In the genomic region with DNA sequence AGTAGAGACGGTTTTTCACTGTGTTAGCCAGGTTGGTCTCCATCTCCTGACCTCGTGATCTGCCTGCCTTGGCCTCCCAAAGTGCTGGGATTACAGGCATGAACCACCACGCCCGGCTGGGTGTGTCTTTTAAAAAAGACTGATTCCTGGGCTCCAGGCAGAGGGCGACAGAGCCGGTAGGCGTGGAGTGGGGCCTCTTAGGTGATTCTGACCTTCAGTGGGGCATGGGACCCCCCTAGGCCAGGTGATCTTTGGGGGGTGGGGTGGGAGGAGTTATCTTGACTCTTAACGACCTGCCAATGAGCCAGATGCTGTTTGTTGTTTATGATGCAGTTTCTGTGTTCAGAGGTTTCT, we compare ENCODE assay signal across 9 cellular contexts. TPM values are rescaled to one million over a fixed set of nuclear protein-coding genes. Genes with fewer than 3 reads are reported as not detected.
DNase-seq lines count a peak whose midpoint lies in the region; ATAC-seq and TF ChIP-seq lines count a peak whose summit lies in the region.
"Had no signal": no experiment of that assay in that cellular context is flagged by ENCODE, and none has a peak within 500 bp of the region (broad histone marks: within the 10 kb centered on the region; RNA-seq: fewer than 3 reads in every experiment).

No MANE protein-coding gene starts in this region.

- H3K27me3 ChIP-seq in breast epithelium = no peaks in the 10 kb centered on the region
- no peaks in the 10 kb centered on the region for H3K27me3 ChIP-seq in muscle layer of colon (ENCODE audit: control insufficient read depth in 1 of 2, insufficient read depth in 2 of 2, low read length in 2 of 2)

- H3K36me3 ChIP-seq in breast epithelium (no peaks in the 10 kb centered on the region), muscle layer of colon (ENCODE audit: insufficient read depth, low read length) (no peaks in the 10 kb centered on the region)

- H3K9me3 ChIP-seq in breast epithelium (no peaks in the 10 kb centered on the region), muscle layer of colon (ENCODE audit: low read length) (no peaks in the 10 kb centered on the region)

- H3K9ac ChIP-seq in muscle layer of colon (ENCODE audit: low read length) = no peak overlapping the region

- peak overlapping the region; percentile 99 for H3K27ac Mint-ChIP-seq in activated naive CD4-positive, alpha-beta T cell treated with anti-CD3 and anti-CD28 coated beads, Interleukin-2, amount 50 U/mL, for 24 hours

- H3K27ac ChIP-seq in breast epithelium (peak overlapping the region; percentile 87 to 89), muscle layer of colon (ENCODE audit: low read depth, low read length) (peak overlapping the region; percentile 61)

- H3K4me3 ChIP-seq in breast epithelium (no peak overlapping the region), muscle layer of colon (ENCODE audit: low read depth in 1 of 2, low read length in 2 of 2) (no peak overlapping the region)

- no peak for ATAC-seq in GM21423 (IDR thresholded peaks at IDR 0.05; ENCODE audit: unreplicated experiment)

- intact Hi-C loops in breast epithelium (cut with DNase I; ENCODE audit: low total_unique reads) = no loop called here

- H3K4me1 ChIP-seq in breast epithelium (peaks cover 9 to 16% of the 10 kb centered on the region in 2 donors), muscle layer of colon (ENCODE audit: insufficient read depth, low read length) (peaks cover 41% of the 10 kb centered on the region)

- no peak for TF ChIP-seq POLR2A in breast epithelium (IDR thresholded peaks at IDR 0.05)

- no peaks in the 10 kb centered on the region for H3K9me3 Mint-ChIP-seq in activated naive CD4-positive, alpha-beta T cell treated with anti-CD3 and anti-CD28 coated beads, Interleukin-2, amount 50 U/mL, for 24 hours

- H3K4me1 Mint-ChIP-seq in activated naive CD4-positive, alpha-beta T cell treated with anti-CD3 and anti-CD28 coated beads, Interleukin-2, amount 50 U/mL, for 24 hours = peaks cover 95% of the 10 kb centered on the region

- TF ChIP-seq CTCF in breast epithelium (IDR thresholded peaks at IDR 0.05) = no peak

- no peaks in the 10 kb centered on the region for H3K27me3 Mint-ChIP-seq in activated naive CD4-positive, alpha-beta T cell treated with anti-CD3 and anti-CD28 coated beads, Interleukin-2, amount 50 U/mL, for 24 hours

- H3K36me3 Mint-ChIP-seq in activated naive CD4-positive, alpha-beta T cell treated with anti-CD3 and anti-CD28 coated beads, Interleukin-2, amount 50 U/mL, for 24 hours = peaks cover 11% of the 10 kb centered on the region

- no peak for DNase-seq in activated naive CD4-positive, alpha-beta T cell treated with anti-CD3 and anti-CD28 coated beads, Interleukin-2, amount 50 U/mL, for 16 hours
- DNase-seq in breast epithelium (ENCODE audit: low spot score in 2 of 2) = no peak
- no peak for DNase-seq in 8988T
- no peak for DNase-seq in NCI-H774 (lab: John Stamatoyannopoulos, UW)
- no peak for DNase-seq in NK-92 treated with Interleukin-12 subunit alpha and Interleukin-12 subunit beta, amount 100 ng/mL, for 24 hours (lab: John Stamatoyannopoulos, UW)
- DNase-seq: Kasumi-1 had no signal

- peak overlapping the region; percentile 78 for H3K4me3 Mint-ChIP-seq in activated naive CD4-positive, alpha-beta T cell treated with anti-CD3 and anti-CD28 coated beads, Interleukin-2, amount 50 U/mL, for 24 hours

RNA-seq across cellular contexts. Expression of a gene that starts 13.6 kb away (rescaled TPM):
- total RNA-seq in breast epithelium = 10 to 100 TPM in 2 of 3 donors, 1 to 10 TPM in 1; 3.5 to 64.0 (median 50.8) TPM
